Comparison of ENCODE assay signal across 1 cellular context in the genomic region with DNA sequence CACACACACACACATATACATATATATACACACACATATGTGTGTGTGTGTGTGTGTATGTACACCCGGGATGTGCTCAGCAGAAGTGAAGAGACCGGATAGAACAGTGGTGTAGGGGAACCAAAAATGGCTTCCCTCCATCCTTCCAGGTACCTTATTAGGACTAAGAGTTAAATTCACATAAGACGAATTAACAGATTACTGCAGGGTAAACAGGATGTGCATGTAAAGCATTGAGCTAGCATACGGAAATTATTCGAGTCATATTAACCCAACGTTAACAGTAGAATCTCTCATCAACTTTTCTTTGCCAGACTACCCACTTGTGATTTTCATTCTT.
A peak's percentile ranks its signal among the peaks of the same experiment; 100 is the strongest.
TF ChIP-seq lines count a peak whose summit lies in the region.

No MANE protein-coding gene starts in this region.

TF ChIP-seq in GM12878, 131 proteins besides CTCF, POLR2A, EP300 and RAD21:
- peak; percentile 61 for TF ChIP-seq YY1 (IDR thresholded peaks at IDR 0.05; ENCODE audit: low read depth, low read length)
- TF ChIP-seq CREM (IDR thresholded peaks at IDR 0.05; ENCODE audit: low read depth): no peak
- TF ChIP-seq GABPA (IDR thresholded peaks at IDR 0.05; ENCODE audit: low read depth): peak; percentile 68; the same call in 1 of the 2 replicates
